In genomic region chr14:28773917-28774691, GRCh38 we compare ENCODE assay signal across 1 cellular context.
A peak's percentile ranks its signal among the peaks of the same experiment; 100 is the strongest.
TF ChIP-seq lines count a peak whose summit lies in the region.

No MANE protein-coding gene starts in this region.

TF ChIP-seq in HEK293, 187 proteins besides CTCF, POLR2A, EP300 and RAD21 (continued from another document):
- TF ChIP-seq ZNF391 (tag by site-specific recombination; IDR thresholded peaks at IDR 0.05; ENCODE audit: borderline replicate concordance, low read depth), result no peak
- TF ChIP-seq ZNF10 (tag by site-specific recombination; IDR thresholded peaks at IDR 0.05), result peak; percentile 74; the same call in 1 of the 2 replicates
- no peak for TF ChIP-seq MZF1 (tag by site-specific recombination; IDR thresholded peaks at IDR 0.05; ENCODE audit: borderline replicate concordance)
